Comparison of ENCODE assay signal across 8 cellular contexts in the genomic region with DNA sequence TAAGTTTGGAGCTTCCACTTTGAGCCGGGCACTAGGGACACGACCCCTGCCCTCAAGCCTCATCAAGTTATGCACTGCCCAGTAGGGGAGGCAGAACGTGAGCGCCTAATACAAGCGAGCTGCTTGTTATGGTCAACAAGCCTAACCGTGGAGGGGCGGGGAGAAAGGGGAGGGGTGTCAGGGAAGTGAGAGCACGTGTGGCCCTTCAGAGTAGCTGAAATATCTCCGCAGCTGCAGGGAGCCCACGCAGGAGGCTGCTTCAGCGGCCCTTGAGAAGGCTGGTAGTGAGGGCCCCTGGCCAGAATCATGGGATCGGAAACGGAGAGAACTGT. TPM values are rescaled to one million over a fixed set of nuclear protein-coding genes. Genes with fewer than 3 reads are reported as not detected.
DNase-seq lines count a peak whose midpoint lies in the region; ATAC-seq and TF ChIP-seq lines count a peak whose summit lies in the region.

No MANE protein-coding gene starts in this region.

- no peak for TF ChIP-seq RAD21 in Ishikawa (IDR thresholded peaks at IDR 0.05; ENCODE audit: low read depth)

- no peak overlapping the region for H3K27ac Mint-ChIP-seq in T-helper 2 cell treated with Interferon-gamma antibody and Interleukin-4, amounts not matched to agents 5 μg/mL and 100 μg/mL, for 36 hours

- peaks cover 13% of the 10 kb centered on the region for H3K4me1 ChIP-seq in mammary epithelial cell (ENCODE audit: insufficient read depth, low read length)

- H3K4me1 Mint-ChIP-seq in T-helper 2 cell treated with Interferon-gamma antibody and Interleukin-4, amounts not matched to agents 5 μg/mL and 100 μg/mL, for 36 hours (ENCODE audit: low read depth), result peaks cover 15% of the 10 kb centered on the region

- DNase-seq in ELF-1 (ENCODE audit: low read depth, low spot score), result peak; percentile 67
- peak; percentile 8 for DNase-seq in T-helper 2 cell treated with Interferon-gamma antibody and Interleukin-4, amounts not matched to agents 5 μg/mL and 100 μg/mL, for 36 hours (ENCODE audit: low spot score)
- DNase-seq in mammary epithelial cell, result no peak
- DNase-seq in islet precursor cell, result peak; percentile 71
- DNase-seq in stimulated activated CD4-positive, alpha-beta T cell treated with anti-CD3 and anti-CD28 coated beads, Interleukin-12 subunit alpha, Interleukin-12 subunit beta, amount 100 ng/mL, for 48 hours (ENCODE audit: low read depth in 2 of 3, low spot score in 1 of 3), result peak in 2 of 3 donors; percentile 14 to 21
- no peak for DNase-seq in NCI-H1105 (lab: John Stamatoyannopoulos, UW)

- TF ChIP-seq CTCF in mammary epithelial cell (conservative IDR thresholded peaks at IDR 0.05 in 1 of 2, IDR thresholded peaks at IDR 0.05 in 1 of 2; ENCODE audit: extremely low read depth in 1 of 2, insufficient read depth in 1 of 2, low read depth in 1 of 2, low read length in 2 of 2), result no peak

- TF ChIP-seq EP300 in Ishikawa (IDR thresholded peaks at IDR 0.05; ENCODE audit: borderline replicate concordance), result no peak

- H3K79me2 ChIP-seq in mammary epithelial cell (ENCODE audit: insufficient read depth, low read length), result no peaks in the 10 kb centered on the region

- dilution Hi-C loops in mammary epithelial cell (cut with HindIII; ENCODE audit: low sequenced_read_pairs), result no loop called here

- peak overlapping the region; percentile 25 to 59 (median 42) for H3K4me3 ChIP-seq in mammary epithelial cell (replicated peaks in 1 of 3; ENCODE audit: insufficient read depth in 1 of 3, low read depth in 2 of 3, low read length in 3 of 3)

- no peaks in the 10 kb centered on the region for H4K20me1 ChIP-seq in mammary epithelial cell (ENCODE audit: insufficient read depth, low read length)

- peak overlapping the region; percentile 97 for H3K4me2 ChIP-seq in mammary epithelial cell (ENCODE audit: insufficient read depth, low read depth, low read length)

- H3K36me3 Mint-ChIP-seq in T-helper 2 cell treated with Interferon-gamma antibody and Interleukin-4, amounts not matched to agents 5 μg/mL and 100 μg/mL, for 36 hours (ENCODE audit: low read depth), result no peaks in the 10 kb centered on the region

- 5% methylated on average over 12 of the region's 13 CpGs for WGBS in mammary epithelial cell (ENCODE audit: low coverage, missing lambda C conversion rate)

- intact Hi-C loops in mammary epithelial cell (cut with micrococcal nuclease), result no loop called here

- peaks cover 1% of the 10 kb centered on the region for H3K27me3 Mint-ChIP-seq in T-helper 2 cell treated with Interferon-gamma antibody and Interleukin-4, amounts not matched to agents 5 μg/mL and 100 μg/mL, for 36 hours (ENCODE audit: low read depth)

- H3K27ac ChIP-seq in mammary epithelial cell (ENCODE audit: insufficient read depth, low read depth, low read length), result no peak overlapping the region

- peak overlapping the region; percentile 71 for H3K4me3 Mint-ChIP-seq in T-helper 2 cell treated with Interferon-gamma antibody and Interleukin-4, amounts not matched to agents 5 μg/mL and 100 μg/mL, for 36 hours

- peak overlapping the region; percentile 87 for H2AFZ ChIP-seq in mammary epithelial cell (ENCODE audit: low read depth, low read length)

- in situ Hi-C loops in mammary epithelial cell (cut with MboI; ENCODE audit: low sequenced_read_pairs in 2 of 2), result no loop called here

- H3K27me3 ChIP-seq in mammary epithelial cell (ENCODE audit: insufficient read depth, low read length), result peaks cover 3% of the 10 kb centered on the region

- peak; percentile 59 for ATAC-seq in GM21528 (IDR thresholded peaks at IDR 0.05; ENCODE audit: low FRiP score, unreplicated experiment)

- H3K9me3 Mint-ChIP-seq in T-helper 2 cell treated with Interferon-gamma antibody and Interleukin-4, amounts not matched to agents 5 μg/mL and 100 μg/mL, for 36 hours, result no peaks in the 10 kb centered on the region

- H3K9me3 ChIP-seq in mammary epithelial cell (replicated peaks; ENCODE audit: insufficient read depth, low read length), result no peaks in the 10 kb centered on the region

- H3K36me3 ChIP-seq in mammary epithelial cell (ENCODE audit: insufficient read depth, low read length), result no peaks in the 10 kb centered on the region

- CTCF ChIA-PET in mammary epithelial cell (lab: Charles Lee; ENCODE audit: low non-redundant PET), result no interaction called here

- BruUV-seq in mammary epithelial cell (replicated peaks; lab: Mats Ljungman, UMichigan), result no TSS peak

- no peak overlapping the region for H3K9ac ChIP-seq in mammary epithelial cell (ENCODE audit: insufficient read depth, low read length)

TF ChIP-seq in Ishikawa, 13 proteins besides CTCF, POLR2A, EP300 and RAD21:
- TF ChIP-seq NFIC (IDR thresholded peaks at IDR 0.05), result no peak
- TF ChIP-seq, protein P1, sequence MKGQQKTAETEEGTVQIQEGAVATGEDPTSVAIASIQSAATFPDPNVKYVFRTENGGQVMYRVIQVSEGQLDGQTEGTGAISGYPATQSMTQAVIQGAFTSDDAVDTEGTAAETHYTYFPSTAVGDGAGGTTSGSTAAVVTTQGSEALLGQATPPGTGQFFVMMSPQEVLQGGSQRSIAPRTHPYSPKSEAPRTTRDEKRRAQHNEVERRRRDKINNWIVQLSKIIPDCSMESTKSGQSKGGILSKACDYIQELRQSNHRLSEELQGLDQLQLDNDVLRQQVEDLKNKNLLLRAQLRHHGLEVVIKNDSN (IDR thresholded peaks at IDR 0.05), result peak; percentile 55; the same call in 1 of the 2 replicates
- peak; percentile 0; the same call in 1 of the 2 replicates for TF ChIP-seq ZBTB7A (IDR thresholded peaks at IDR 0.05; ENCODE audit: low read depth)
- TF ChIP-seq, protein P2, sequence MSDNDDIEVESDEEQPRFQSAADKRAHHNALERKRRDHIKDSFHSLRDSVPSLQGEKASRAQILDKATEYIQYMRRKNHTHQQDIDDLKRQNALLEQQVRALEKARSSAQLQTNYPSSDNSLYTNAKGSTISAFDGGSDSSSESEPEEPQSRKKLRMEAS (IDR thresholded peaks at IDR 0.05), result peak; percentile 73

RNA-seq across cellular contexts. Expression of a gene that starts 0.7 kb away (rescaled TPM):
- 1 to 10 TPM; 1.8 to 3.0 TPM for total RNA-seq in mammary epithelial cell
- 0.39 TPM for polyA plus RNA-seq in mammary epithelial cell
- not detected for polyA minus RNA-seq in mammary epithelial cell

RNA-seq across cellular contexts. Expression of a gene that starts 6.1 kb away (rescaled TPM):
- total RNA-seq in mammary epithelial cell, result under 1 TPM in 1 of 2 donors, not detected in 1; 0.33 TPM
- polyA plus RNA-seq in mammary epithelial cell, result 0.03 TPM
- polyA minus RNA-seq in mammary epithelial cell, result not detected

Comparison
In these comparisons a context has a peak if more than half of its experiments do, and no peak if none do; other contexts are left out.
1. DNase-seq: peak in ELF-1 (single experiment), T-helper 2 cell treated with Interferon-gamma antibody and Interleukin-4, amounts not matched to agents 5 μg/mL and 100 μg/mL, for 36 hours (single experiment), islet precursor cell (single experiment) and stimulated activated CD4-positive, alpha-beta T cell treated with anti-CD3 and anti-CD28 coated beads, Interleukin-12 subunit alpha, Interleukin-12 subunit beta, amount 100 ng/mL, for 48 hours (2 of 3); none in mammary epithelial cell (single experiment) and NCI-H1105 (single experiment).